ENCODE assay signal across 17 cellular contexts in the genomic region with DNA sequence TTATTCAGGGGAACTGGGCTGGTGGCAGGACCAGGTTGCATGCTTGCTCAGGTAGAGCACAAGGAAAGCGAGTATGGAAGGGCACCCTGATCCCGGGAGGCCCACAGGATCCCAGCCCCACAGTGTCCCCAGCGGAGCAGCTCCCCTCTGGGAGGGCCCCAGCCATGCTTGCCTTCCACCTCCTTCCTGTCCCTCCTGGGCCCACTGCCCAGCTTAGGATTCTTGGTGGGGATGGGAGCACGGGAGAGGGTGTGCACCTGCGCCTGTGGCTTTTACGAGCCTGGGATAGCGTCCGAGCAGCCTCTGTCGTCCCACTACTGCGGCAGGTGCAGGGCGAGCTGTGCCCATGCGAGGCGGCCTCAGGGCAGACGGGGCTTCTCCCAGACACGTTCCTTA.
DNase-seq lines count a peak whose midpoint lies in the region; ATAC-seq and TF ChIP-seq lines count a peak whose summit lies in the region.
"Had no signal": no experiment of that assay in that cellular context is flagged by ENCODE, and none has a peak within 500 bp of the region (broad histone marks: within the 10 kb centered on the region; RNA-seq: fewer than 3 reads in every experiment).

No MANE protein-coding gene starts in this region.

- no peak overlapping the region for H2AFZ ChIP-seq in GM23338

- peaks cover 0 to 41% (median 0%) of the 10 kb centered on the region in 11 experiments; a peak in 5 of 22 replicates for H4K20me1 ChIP-seq in BLaER1 treated with 17β-estradiol and CSF1 and Interleukin-3, amounts not matched to agents 10 nM and 100 nM
- no peaks in the 10 kb centered on the region; the same call in 1 of the 2 replicates for H4K20me1 ChIP-seq in GM23338 (replicated peaks; ENCODE audit: insufficient read depth)

- peaks cover 7% of the 10 kb centered on the region for H3K79me2 ChIP-seq in GM23338 (replicated peaks; ENCODE audit: insufficient read depth)

- no peaks in the 10 kb centered on the region for H3K9me3 ChIP-seq in BLaER1 treated with 17β-estradiol and CSF1 and Interleukin-3, amounts not matched to agents 10 nM and 100 nM (replicated peaks in 1 of 11)

- no peaks in the 10 kb centered on the region; the same call in 2 of the 3 replicates for H3K9me3 Mint-ChIP-seq in GM23338
- no peaks in the 10 kb centered on the region for H3K9me3 Mint-ChIP-seq in activated naive CD8-positive, alpha-beta T cell treated with anti-CD3 and anti-CD28 coated beads, Interleukin-2, amount 50 U/mL, for 24 hours
- H3K9me3 Mint-ChIP-seq: HFFc6 had no signal

- no peaks in the 10 kb centered on the region for H3K9me2 ChIP-seq in GM23338 (ENCODE audit: insufficient read depth)

- H3K9ac ChIP-seq in BLaER1 treated with 17β-estradiol and CSF1 and Interleukin-3, amounts not matched to agents 10 nM and 100 nM, result peak overlapping the region in 8 of 11 experiments; percentile 59 to 81 (median 68); a peak in 15 of 22 replicates

- peaks cover 0 to 12% (median 0%) of the 10 kb centered on the region in 11 experiments; a peak in 4 of 22 replicates for H3K27me3 ChIP-seq in BLaER1 treated with 17β-estradiol and CSF1 and Interleukin-3, amounts not matched to agents 10 nM and 100 nM
- no peaks in the 10 kb centered on the region for H3K27me3 ChIP-seq in GM23338 (ENCODE audit: insufficient read depth)

- H3K4me2 ChIP-seq in BLaER1 treated with 17β-estradiol and CSF1 and Interleukin-3, amounts not matched to agents 10 nM and 100 nM, result peak overlapping the region; percentile 56 to 98 (median 97)
- H3K4me2 ChIP-seq in GM23338, result no peak overlapping the region

- TF ChIP-seq CTCF in GM23338 (conservative IDR thresholded peaks at IDR 0.05; ENCODE audit: low read depth in 2 of 2), result no peak
- TF ChIP-seq CTCF in GM10266 (IDR thresholded peaks at IDR 0.05; ENCODE audit: control insufficient read depth, insufficient read depth, low read depth, missing control alignments), result no peak

- H3K27ac ChIP-seq in BLaER1 treated with 17β-estradiol and CSF1 and Interleukin-3, amounts not matched to agents 10 nM and 100 nM, result peak overlapping the region in 8 of 11 experiments; percentile 57 to 88 (median 80); a peak in 13 of 22 replicates
- H3K27ac ChIP-seq in GM23338 (ENCODE audit: low read depth), result 0 out of 2 replicates have a peak overlapping the region, but pooled peaks have one; percentile 59

- H3K27ac Mint-ChIP-seq in GM23338, result no peak overlapping the region
- no peak overlapping the region for H3K27ac Mint-ChIP-seq in activated naive CD8-positive, alpha-beta T cell treated with anti-CD3 and anti-CD28 coated beads, Interleukin-2, amount 50 U/mL, for 24 hours
- H3K27ac Mint-ChIP-seq: HFFc6 had no signal

- peaks cover 50 to 93% (median 85%) of the 10 kb centered on the region in 10 experiments for H3K4me1 ChIP-seq in BLaER1 treated with 17β-estradiol and CSF1 and Interleukin-3, amounts not matched to agents 10 nM and 100 nM
- H3K4me1 ChIP-seq in GM23338 (ENCODE audit: insufficient read depth), result no peaks in the 10 kb centered on the region

- H3K27me3 Mint-ChIP-seq in GM23338 (ENCODE audit: insufficient read depth, low read depth, poor library complexity), result peaks cover 8% of the 10 kb centered on the region
- H3K27me3 Mint-ChIP-seq in activated naive CD8-positive, alpha-beta T cell treated with anti-CD3 and anti-CD28 coated beads, Interleukin-2, amount 50 U/mL, for 24 hours, result no peaks in the 10 kb centered on the region

- intact Hi-C loops in left colon (cut with DNase I, micrococcal nuclease) (no loop called here), sciatic nerve (cut with DNase I) (no loop called here)

- ATAC-seq in GM23338 (no peak), left colon (peak; percentile 65), sciatic nerve (no peak)
- no peak for ATAC-seq in activated naive CD8-positive, alpha-beta T cell treated with anti-CD3 and anti-CD28 coated beads, Interleukin-2, amount 50 U/mL, for 24 hours
- ATAC-seq: HepG2 had no signal

- no peak overlapping the region; a peak in 3 of 20 replicates for H3K4me3 ChIP-seq in BLaER1 treated with 17β-estradiol and CSF1 and Interleukin-3, amounts not matched to agents 10 nM and 100 nM
- H3K4me3 ChIP-seq in GM23338, result no peak overlapping the region

- H3K4me3 Mint-ChIP-seq in GM23338, result no peak overlapping the region
- H3K4me3 Mint-ChIP-seq in activated naive CD8-positive, alpha-beta T cell treated with anti-CD3 and anti-CD28 coated beads, Interleukin-2, amount 50 U/mL, for 24 hours, result no peak overlapping the region
- H3K4me3 Mint-ChIP-seq: HFFc6 had no signal

- H3K4me1 Mint-ChIP-seq in GM23338, result no peaks in the 10 kb centered on the region; the same call in 2 of the 3 replicates
- peaks cover 12% of the 10 kb centered on the region for H3K4me1 Mint-ChIP-seq in activated naive CD8-positive, alpha-beta T cell treated with anti-CD3 and anti-CD28 coated beads, Interleukin-2, amount 50 U/mL, for 24 hours

- no peaks in the 10 kb centered on the region for H3F3A ChIP-seq in GM23338 (replicated peaks; ENCODE audit: low read depth)

- peaks cover 11% of the 10 kb centered on the region for H3K36me3 Mint-ChIP-seq in GM23338 (ENCODE audit: low read depth)
- H3K36me3 Mint-ChIP-seq in activated naive CD8-positive, alpha-beta T cell treated with anti-CD3 and anti-CD28 coated beads, Interleukin-2, amount 50 U/mL, for 24 hours (ENCODE audit: low read depth), result peaks cover 8% of the 10 kb centered on the region

- no peak for DNase-seq in GM23338 (ENCODE audit: low spot score)
- no peak for DNase-seq in left colon
- peak; percentile 54 for DNase-seq in sciatic nerve (ENCODE audit: low spot score)
- no peak for DNase-seq in GM10266 (ENCODE audit: extremely low spot score)
- DNase-seq in activated naive CD8-positive, alpha-beta T cell treated with anti-CD3 and anti-CD28 coated beads, Interleukin-2, amount 50 U/mL, for 24 hours, result no peak
- no peak for DNase-seq in putamen (ENCODE audit: low spot score)
- DNase-seq: GDM1; HFFc6; KBM-7; NCI-H1105; NCI-H1694; NCI-H2081 treated with DMSO at 0.1 percent for 48 hours; NCI-H748 treated with DMSO at 0.1 percent for 48 hours; NK-92 treated with Interleukin-12 subunit alpha and Interleukin-12 subunit beta, amount 100 ng/mL, for 24 hours; OCI-M1 had no signal

- peaks cover 6 to 42% (median 19%) of the 10 kb centered on the region in 11 experiments; a peak in 18 of 22 replicates for H3K36me3 ChIP-seq in BLaER1 treated with 17β-estradiol and CSF1 and Interleukin-3, amounts not matched to agents 10 nM and 100 nM
- H3K36me3 ChIP-seq in GM23338 (ENCODE audit: insufficient read depth), result no peaks in the 10 kb centered on the region

TF ChIP-seq in GM23338, 12 proteins besides CTCF, POLR2A, EP300 and RAD21 (continues in another document):
- TF ChIP-seq, protein P1, sequence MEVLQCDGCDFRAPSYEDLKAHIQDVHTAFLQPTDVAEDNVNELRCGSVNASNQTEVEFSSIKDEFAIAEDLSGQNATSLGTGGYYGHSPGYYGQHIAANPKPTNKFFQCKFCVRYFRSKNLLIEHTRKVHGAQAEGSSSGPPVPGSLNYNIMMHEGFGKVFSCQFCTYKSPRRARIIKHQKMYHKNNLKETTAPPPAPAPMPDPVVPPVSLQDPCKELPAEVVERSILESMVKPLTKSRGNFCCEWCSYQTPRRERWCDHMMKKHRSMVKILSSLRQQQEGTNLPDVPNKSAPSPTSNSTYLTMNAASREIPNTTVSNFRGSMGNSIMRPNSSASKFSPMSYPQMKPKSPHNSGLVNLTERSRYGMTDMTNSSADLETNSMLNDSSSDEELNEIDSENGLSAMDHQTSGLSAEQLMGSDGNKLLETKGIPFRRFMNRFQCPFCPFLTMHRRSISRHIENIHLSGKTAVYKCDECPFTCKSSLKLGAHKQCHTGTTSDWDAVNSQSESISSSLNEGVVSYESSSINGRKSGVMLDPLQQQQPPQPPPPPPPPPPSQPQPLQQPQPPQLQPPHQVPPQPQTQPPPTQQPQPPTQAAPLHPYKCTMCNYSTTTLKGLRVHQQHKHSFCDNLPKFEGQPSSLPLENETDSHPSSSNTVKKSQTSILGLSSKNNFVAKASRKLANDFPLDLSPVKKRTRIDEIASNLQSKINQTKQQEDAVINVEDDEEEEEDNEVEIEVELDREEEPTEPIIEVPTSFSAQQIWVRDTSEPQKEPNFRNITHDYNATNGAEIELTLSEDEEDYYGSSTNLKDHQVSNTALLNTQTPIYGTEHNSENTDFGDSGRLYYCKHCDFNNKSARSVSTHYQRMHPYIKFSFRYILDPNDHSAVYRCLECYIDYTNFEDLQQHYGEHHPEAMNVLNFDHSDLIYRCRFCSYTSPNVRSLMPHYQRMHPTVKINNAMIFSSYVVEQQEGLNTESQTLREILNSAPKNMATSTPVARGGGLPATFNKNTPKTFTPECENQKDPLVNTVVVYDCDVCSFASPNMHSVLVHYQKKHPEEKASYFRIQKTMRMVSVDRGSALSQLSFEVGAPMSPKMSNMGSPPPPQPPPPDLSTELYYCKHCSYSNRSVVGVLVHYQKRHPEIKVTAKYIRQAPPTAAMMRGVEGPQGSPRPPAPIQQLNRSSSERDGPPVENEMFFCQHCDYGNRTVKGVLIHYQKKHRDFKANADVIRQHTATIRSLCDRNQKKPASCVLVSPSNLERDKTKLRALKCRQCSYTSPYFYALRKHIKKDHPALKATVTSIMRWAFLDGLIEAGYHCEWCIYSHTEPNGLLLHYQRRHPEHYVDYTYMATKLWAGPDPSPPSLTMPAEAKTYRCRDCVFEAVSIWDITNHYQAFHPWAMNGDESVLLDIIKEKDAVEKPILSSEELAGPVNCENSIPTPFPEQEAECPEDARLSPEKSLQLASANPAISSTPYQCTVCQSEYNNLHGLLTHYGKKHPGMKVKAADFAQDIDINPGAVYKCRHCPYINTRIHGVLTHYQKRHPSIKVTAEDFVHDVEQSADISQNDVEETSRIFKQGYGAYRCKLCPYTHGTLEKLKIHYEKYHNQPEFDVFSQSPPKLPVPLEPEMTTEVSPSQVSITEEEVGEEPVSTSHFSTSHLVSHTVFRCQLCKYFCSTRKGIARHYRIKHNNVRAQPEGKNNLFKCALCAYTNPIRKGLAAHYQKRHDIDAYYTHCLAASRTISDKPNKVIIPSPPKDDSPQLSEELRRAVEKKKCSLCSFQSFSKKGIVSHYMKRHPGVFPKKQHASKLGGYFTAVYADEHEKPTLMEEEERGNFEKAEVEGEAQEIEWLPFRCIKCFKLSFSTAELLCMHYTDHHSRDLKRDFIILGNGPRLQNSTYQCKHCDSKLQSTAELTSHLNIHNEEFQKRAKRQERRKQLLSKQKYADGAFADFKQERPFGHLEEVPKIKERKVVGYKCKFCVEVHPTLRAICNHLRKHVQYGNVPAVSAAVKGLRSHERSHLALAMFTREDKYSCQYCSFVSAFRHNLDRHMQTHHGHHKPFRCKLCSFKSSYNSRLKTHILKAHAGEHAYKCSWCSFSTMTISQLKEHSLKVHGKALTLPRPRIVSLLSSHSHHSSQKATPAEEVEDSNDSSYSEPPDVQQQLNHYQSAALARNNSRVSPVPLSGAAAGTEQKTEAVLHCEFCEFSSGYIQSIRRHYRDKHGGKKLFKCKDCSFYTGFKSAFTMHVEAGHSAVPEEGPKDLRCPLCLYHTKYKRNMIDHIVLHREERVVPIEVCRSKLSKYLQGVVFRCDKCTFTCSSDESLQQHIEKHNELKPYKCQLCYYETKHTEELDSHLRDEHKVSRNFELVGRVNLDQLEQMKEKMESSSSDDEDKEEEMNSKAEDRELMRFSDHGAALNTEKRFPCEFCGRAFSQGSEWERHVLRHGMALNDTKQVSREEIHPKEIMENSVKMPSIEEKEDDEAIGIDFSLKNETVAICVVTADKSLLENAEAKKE (CRISPR knock-in tag; IDR thresholded peaks at IDR 0.05), result no peak
- TF ChIP-seq CREB1 (CRISPR knock-in tag; IDR thresholded peaks at IDR 0.05; ENCODE audit: low read depth), result no peak
